3 cellular contexts compared by ENCODE assay signal in the genomic region with DNA sequence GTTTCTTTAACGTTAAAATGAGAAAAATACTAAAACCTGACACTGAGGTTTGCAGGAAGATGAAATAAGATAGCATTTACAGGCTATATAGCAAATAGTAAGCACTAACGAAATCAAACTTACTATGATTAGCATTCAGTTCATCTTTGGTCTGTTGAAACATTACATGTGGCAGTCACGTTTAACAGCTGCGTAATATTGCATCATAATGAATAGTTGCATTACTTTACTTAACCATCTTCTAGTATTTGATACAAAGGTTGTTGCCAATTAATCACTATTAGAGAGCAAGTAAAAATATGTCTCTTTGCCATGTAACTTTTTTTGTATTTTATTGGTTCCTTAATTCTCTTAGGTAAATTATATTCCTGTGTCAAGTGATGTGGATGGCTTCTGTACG.
TF ChIP-seq lines count a peak whose summit lies in the region.

No MANE protein-coding gene starts in this region.

TF ChIP-seq in GM23338, 12 proteins besides CTCF, POLR2A, EP300 and RAD21 (continues in another document):
- TF ChIP-seq EZH2 (IDR thresholded peaks at IDR 0.05; ENCODE audit: low read depth, unreplicated experiment) = no peak
- no peak for TF ChIP-seq CREB1 (CRISPR knock-in tag; IDR thresholded peaks at IDR 0.05; ENCODE audit: low read depth)
- no peak for TF ChIP-seq STAT1 (IDR thresholded peaks at IDR 0.05; ENCODE audit: unreplicated experiment)
- TF ChIP-seq ZNF331 (CRISPR knock-in tag; IDR thresholded peaks at IDR 0.05; ENCODE audit: low read depth) = no peak
- TF ChIP-seq ZNF114 (CRISPR knock-in tag; IDR thresholded peaks at IDR 0.05) = no peak
- no peak for TF ChIP-seq EZH2phosphoT487 (IDR thresholded peaks at IDR 0.05; ENCODE audit: unreplicated experiment)
- TF ChIP-seq POLR2AphosphoS5 (IDR thresholded peaks at IDR 0.05; ENCODE audit: low read depth) = no peak
- no peak for TF ChIP-seq ETS1 (IDR thresholded peaks at IDR 0.05)
- no peak for TF ChIP-seq JUNB (IDR thresholded peaks at IDR 0.05; ENCODE audit: unreplicated experiment)
- no peak for TF ChIP-seq REST (IDR thresholded peaks at IDR 0.05; ENCODE audit: unreplicated experiment)
- TF ChIP-seq NANOG (IDR thresholded peaks at IDR 0.05; ENCODE audit: borderline replicate concordance) = no peak

TF ChIP-seq in IMR-90, 13 proteins besides CTCF, POLR2A, EP300 and RAD21:
- TF ChIP-seq CEBPB (IDR thresholded peaks at IDR 0.05; ENCODE audit: low read depth, low read length) (peak; percentile 79), NFE2L2 (IDR thresholded peaks at IDR 0.05; ENCODE audit: low read depth, low read length) (no peak)

TF ChIP-seq in H1, 55 proteins besides CTCF, POLR2A, EP300 and RAD21:
- TF ChIP-seq JUN (IDR thresholded peaks at IDR 0.05; ENCODE audit: low read depth, low read length) (no peak), CEBPB (IDR thresholded peaks at IDR 0.05; ENCODE audit: low read depth, low read length) (peak; percentile 53; the same call in 1 of the 2 replicates)
